1 cellular context compared by ENCODE assay signal in the genomic region with DNA sequence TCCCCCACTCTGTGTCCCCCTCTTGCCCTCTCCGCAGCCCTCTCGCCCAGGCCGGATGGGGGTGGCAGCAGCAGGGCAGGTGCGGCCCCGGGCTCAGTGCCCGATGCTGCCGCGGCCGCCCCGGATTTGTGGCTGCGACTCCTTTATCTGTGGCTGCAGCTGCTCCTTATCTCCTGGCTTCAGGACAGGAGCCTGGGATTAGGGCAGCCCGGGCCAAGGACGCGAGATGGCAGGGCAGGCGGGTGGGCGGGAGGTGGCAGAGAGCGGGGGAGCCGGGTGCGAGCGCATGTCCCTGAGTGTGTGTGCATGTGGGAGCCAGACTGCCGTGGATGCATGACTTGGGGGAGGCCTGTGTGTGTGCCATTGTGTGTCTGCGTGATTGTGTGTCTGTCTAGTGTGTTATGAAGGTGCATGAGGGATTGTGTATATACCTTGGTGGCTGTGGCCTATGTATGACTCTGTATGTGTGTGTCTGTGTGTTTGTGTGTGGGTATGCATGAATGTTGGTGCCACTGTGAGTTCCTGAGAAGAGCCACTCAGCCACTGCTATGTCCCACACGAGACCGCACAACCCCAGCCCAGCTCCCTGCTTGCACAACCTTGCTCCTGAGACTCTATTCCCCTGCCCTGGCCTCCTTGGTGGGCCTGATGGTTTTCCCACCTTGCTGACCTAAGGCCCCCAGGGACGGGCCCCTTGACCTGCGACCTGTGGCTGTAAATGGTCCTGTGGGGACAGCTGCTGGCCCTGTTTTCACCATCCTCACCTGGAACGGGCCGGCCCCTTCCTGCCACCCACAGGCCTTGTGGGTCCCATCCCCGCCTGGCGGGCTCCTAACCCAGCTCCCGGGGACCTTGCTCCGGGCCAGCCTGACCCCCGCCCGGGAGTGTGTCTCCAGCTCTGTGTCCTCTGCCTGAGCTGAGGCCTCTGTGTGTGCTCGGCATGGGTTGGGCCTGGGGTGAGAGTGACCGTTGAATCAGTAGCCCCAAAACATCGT.
A peak's percentile ranks its signal among the peaks of the same experiment; 100 is the strongest.
TF ChIP-seq lines count a peak whose summit lies in the region.

No MANE protein-coding gene starts in this region.

TF ChIP-seq in HepG2, 621 proteins besides CTCF, POLR2A, EP300 and RAD21 (continued from another document and continues in another):
- TF ChIP-seq, protein P1, sequence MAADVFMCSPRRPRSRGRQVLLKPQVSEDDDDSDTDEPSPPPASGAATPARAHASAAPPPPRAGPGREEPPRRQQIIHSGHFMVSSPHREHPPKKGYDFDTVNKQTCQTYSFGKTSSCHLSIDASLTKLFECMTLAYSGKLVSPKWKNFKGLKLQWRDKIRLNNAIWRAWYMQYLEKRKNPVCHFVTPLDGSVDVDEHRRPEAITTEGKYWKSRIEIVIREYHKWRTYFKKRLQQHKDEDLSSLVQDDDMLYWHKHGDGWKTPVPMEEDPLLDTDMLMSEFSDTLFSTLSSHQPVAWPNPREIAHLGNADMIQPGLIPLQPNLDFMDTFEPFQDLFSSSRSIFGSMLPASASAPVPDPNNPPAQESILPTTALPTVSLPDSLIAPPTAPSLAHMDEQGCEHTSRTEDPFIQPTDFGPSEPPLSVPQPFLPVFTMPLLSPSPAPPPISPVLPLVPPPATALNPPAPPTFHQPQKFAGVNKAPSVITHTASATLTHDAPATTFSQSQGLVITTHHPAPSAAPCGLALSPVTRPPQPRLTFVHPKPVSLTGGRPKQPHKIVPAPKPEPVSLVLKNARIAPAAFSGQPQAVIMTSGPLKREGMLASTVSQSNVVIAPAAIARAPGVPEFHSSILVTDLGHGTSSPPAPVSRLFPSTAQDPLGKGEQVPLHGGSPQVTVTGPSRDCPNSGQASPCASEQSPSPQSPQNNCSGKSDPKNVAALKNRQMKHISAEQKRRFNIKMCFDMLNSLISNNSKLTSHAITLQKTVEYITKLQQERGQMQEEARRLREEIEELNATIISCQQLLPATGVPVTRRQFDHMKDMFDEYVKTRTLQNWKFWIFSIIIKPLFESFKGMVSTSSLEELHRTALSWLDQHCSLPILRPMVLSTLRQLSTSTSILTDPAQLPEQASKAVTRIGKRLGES (CRISPR knock-in tag; IDR thresholded peaks at IDR 0.05; ENCODE audit: borderline replicate concordance), result no peak
- 0 out of 2 replicates have a peak, but pooled peaks have one; percentile 68 for TF ChIP-seq ZNF543 (CRISPR knock-in tag; IDR thresholded peaks at IDR 0.05)
- no peak for TF ChIP-seq CBFB (CRISPR knock-in tag; IDR thresholded peaks at IDR 0.05)
- TF ChIP-seq, protein P2, sequence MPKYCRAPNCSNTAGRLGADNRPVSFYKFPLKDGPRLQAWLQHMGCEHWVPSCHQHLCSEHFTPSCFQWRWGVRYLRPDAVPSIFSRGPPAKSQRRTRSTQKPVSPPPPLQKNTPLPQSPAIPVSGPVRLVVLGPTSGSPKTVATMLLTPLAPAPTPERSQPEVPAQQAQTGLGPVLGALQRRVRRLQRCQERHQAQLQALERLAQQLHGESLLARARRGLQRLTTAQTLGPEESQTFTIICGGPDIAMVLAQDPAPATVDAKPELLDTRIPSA (CRISPR knock-in tag; IDR thresholded peaks at IDR 0.05; ENCODE audit: borderline replicate concordance), result 0 out of 2 replicates have a peak, but pooled peaks have one; percentile 15
- TF ChIP-seq, protein P3, sequence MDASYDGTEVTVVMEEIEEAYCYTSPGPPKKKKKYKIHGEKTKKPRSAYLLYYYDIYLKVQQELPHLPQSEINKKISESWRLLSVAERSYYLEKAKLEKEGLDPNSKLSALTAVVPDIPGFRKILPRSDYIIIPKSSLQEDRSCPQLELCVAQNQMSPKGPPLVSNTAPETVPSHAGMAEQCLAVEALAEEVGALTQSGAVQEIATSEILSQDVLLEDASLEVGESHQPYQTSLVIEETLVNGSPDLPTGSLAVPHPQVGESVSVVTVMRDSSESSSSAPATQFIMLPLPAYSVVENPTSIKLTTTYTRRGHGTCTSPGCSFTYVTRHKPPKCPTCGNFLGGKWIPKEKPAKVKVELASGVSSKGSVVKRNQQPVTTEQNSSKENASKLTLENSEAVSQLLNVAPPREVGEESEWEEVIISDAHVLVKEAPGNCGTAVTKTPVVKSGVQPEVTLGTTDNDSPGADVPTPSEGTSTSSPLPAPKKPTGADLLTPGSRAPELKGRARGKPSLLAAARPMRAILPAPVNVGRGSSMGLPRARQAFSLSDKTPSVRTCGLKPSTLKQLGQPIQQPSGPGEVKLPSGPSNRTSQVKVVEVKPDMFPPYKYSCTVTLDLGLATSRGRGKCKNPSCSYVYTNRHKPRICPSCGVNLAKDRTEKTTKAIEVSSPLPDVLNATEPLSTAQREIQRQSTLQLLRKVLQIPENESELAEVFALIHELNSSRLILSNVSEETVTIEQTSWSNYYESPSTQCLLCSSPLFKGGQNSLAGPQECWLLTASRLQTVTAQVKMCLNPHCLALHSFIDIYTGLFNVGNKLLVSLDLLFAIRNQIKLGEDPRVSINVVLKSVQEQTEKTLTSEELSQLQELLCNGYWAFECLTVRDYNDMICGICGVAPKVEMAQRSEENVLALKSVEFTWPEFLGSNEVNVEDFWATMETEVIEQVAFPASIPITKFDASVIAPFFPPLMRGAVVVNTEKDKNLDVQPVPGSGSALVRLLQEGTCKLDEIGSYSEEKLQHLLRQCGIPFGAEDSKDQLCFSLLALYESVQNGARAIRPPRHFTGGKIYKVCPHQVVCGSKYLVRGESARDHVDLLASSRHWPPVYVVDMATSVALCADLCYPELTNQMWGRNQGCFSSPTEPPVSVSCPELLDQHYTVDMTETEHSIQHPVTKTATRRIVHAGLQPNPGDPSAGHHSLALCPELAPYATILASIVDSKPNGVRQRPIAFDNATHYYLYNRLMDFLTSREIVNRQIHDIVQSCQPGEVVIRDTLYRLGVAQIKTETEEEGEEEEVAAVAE (CRISPR knock-in tag; IDR thresholded peaks at IDR 0.05; ENCODE audit: borderline replicate concordance), result no peak
- no peak for TF ChIP-seq ZNF670 (CRISPR knock-in tag; IDR thresholded peaks at IDR 0.05; ENCODE audit: borderline replicate concordance)
- TF ChIP-seq ZNF614 (CRISPR knock-in tag; IDR thresholded peaks at IDR 0.05; ENCODE audit: borderline replicate concordance), result no peak
- TF ChIP-seq ZNF441 (CRISPR knock-in tag; IDR thresholded peaks at IDR 0.05; ENCODE audit: borderline replicate concordance), result no peak
- no peak for TF ChIP-seq FOXA3 (CRISPR knock-in tag; IDR thresholded peaks at IDR 0.05)
- no peak for TF ChIP-seq ZNF615 (CRISPR knock-in tag; IDR thresholded peaks at IDR 0.05; ENCODE audit: borderline replicate concordance)
- 0 out of 2 replicates have a peak, but pooled peaks have one; percentile 53 for TF ChIP-seq ZNF138 (CRISPR knock-in tag; IDR thresholded peaks at IDR 0.05; ENCODE audit: low read depth)
- TF ChIP-seq ZFP82 (CRISPR knock-in tag; IDR thresholded peaks at IDR 0.05; ENCODE audit: borderline replicate concordance), result no peak
- peak; percentile 59 for TF ChIP-seq MEF2D (CRISPR knock-in tag; IDR thresholded peaks at IDR 0.05)
- TF ChIP-seq, protein P4, sequence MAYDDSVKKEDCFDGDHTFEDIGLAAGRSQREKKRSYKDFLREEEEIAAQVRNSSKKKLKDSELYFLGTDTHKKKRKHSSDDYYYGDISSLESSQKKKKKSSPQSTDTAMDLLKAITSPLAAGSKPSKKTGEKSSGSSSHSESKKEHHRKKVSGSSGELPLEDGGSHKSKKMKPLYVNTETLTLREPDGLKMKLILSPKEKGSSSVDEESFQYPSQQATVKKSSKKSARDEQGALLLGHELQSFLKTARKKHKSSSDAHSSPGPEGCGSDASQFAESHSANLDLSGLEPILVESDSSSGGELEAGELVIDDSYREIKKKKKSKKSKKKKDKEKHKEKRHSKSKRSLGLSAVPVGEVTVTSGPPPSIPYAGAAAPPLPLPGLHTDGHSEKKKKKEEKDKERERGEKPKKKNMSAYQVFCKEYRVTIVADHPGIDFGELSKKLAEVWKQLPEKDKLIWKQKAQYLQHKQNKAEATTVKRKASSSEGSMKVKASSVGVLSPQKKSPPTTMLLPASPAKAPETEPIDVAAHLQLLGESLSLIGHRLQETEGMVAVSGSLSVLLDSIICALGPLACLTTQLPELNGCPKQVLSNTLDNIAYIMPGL (CRISPR knock-in tag; IDR thresholded peaks at IDR 0.05; ENCODE audit: borderline replicate concordance in 1 of 2, low read depth in 1 of 2), result peak in 1 of 2 experiments; percentile 45; a peak in 1 of 4 replicates
- no peak for TF ChIP-seq ZNF17 (CRISPR knock-in tag; IDR thresholded peaks at IDR 0.05)
- no peak for TF ChIP-seq HOXA5 (CRISPR knock-in tag; IDR thresholded peaks at IDR 0.05)
- TF ChIP-seq, protein P5, sequence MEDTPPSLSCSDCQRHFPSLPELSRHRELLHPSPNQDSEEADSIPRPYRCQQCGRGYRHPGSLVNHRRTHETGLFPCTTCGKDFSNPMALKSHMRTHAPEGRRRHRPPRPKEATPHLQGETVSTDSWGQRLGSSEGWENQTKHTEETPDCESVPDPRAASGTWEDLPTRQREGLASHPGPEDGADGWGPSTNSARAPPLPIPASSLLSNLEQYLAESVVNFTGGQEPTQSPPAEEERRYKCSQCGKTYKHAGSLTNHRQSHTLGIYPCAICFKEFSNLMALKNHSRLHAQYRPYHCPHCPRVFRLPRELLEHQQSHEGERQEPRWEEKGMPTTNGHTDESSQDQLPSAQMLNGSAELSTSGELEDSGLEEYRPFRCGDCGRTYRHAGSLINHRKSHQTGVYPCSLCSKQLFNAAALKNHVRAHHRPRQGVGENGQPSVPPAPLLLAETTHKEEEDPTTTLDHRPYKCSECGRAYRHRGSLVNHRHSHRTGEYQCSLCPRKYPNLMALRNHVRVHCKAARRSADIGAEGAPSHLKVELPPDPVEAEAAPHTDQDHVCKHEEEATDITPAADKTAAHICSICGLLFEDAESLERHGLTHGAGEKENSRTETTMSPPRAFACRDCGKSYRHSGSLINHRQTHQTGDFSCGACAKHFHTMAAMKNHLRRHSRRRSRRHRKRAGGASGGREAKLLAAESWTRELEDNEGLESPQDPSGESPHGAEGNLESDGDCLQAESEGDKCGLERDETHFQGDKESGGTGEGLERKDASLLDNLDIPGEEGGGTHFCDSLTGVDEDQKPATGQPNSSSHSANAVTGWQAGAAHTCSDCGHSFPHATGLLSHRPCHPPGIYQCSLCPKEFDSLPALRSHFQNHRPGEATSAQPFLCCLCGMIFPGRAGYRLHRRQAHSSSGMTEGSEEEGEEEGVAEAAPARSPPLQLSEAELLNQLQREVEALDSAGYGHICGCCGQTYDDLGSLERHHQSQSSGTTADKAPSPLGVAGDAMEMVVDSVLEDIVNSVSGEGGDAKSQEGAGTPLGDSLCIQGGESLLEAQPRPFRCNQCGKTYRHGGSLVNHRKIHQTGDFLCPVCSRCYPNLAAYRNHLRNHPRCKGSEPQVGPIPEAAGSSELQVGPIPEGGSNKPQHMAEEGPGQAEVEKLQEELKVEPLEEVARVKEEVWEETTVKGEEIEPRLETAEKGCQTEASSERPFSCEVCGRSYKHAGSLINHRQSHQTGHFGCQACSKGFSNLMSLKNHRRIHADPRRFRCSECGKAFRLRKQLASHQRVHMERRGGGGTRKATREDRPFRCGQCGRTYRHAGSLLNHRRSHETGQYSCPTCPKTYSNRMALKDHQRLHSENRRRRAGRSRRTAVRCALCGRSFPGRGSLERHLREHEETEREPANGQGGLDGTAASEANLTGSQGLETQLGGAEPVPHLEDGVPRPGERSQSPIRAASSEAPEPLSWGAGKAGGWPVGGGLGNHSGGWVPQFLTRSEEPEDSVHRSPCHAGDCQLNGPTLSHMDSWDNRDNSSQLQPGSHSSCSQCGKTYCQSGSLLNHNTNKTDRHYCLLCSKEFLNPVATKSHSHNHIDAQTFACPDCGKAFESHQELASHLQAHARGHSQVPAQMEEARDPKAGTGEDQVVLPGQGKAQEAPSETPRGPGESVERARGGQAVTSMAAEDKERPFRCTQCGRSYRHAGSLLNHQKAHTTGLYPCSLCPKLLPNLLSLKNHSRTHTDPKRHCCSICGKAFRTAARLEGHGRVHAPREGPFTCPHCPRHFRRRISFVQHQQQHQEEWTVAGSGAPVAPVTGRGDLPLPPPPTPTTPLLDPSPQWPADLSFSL (CRISPR knock-in tag; IDR thresholded peaks at IDR 0.05), result peak; percentile 96
- TF ChIP-seq ZFX (CRISPR knock-in tag; IDR thresholded peaks at IDR 0.05; ENCODE audit: low read depth), result peak; percentile 57; the same call in 1 of the 2 replicates
- TF ChIP-seq, protein P6, sequence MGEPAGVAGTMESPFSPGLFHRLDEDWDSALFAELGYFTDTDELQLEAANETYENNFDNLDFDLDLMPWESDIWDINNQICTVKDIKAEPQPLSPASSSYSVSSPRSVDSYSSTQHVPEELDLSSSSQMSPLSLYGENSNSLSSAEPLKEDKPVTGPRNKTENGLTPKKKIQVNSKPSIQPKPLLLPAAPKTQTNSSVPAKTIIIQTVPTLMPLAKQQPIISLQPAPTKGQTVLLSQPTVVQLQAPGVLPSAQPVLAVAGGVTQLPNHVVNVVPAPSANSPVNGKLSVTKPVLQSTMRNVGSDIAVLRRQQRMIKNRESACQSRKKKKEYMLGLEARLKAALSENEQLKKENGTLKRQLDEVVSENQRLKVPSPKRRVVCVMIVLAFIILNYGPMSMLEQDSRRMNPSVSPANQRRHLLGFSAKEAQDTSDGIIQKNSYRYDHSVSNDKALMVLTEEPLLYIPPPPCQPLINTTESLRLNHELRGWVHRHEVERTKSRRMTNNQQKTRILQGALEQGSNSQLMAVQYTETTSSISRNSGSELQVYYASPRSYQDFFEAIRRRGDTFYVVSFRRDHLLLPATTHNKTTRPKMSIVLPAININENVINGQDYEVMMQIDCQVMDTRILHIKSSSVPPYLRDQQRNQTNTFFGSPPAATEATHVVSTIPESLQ (CRISPR knock-in tag; conservative IDR thresholded peaks at IDR 0.05), result no peak
- TF ChIP-seq ZNF331 (CRISPR knock-in tag; IDR thresholded peaks at IDR 0.05), result peak; percentile 25; the same call in 1 of the 2 replicates
- no peak for TF ChIP-seq PHF5A (CRISPR knock-in tag; IDR thresholded peaks at IDR 0.05; ENCODE audit: low read depth, unreplicated experiment)
- TF ChIP-seq SOX5 (CRISPR knock-in tag; IDR thresholded peaks at IDR 0.05; ENCODE audit: borderline replicate concordance), result no peak
- peak; percentile 67; the same call in 1 of the 2 replicates for TF ChIP-seq EEA1 (CRISPR knock-in tag; IDR thresholded peaks at IDR 0.05; ENCODE audit: borderline replicate concordance)
- no peak for TF ChIP-seq ZNF556 (CRISPR knock-in tag; IDR thresholded peaks at IDR 0.05; ENCODE audit: borderline replicate concordance)
- TF ChIP-seq ZNF891 (CRISPR knock-in tag; IDR thresholded peaks at IDR 0.05), result no peak
- no peak for TF ChIP-seq ZNF572 (CRISPR knock-in tag; IDR thresholded peaks at IDR 0.05)
- peak; percentile 59; the same call in 1 of the 2 replicates for TF ChIP-seq RXRB (CRISPR knock-in tag; IDR thresholded peaks at IDR 0.05; ENCODE audit: borderline replicate concordance)
- TF ChIP-seq, protein P7, sequence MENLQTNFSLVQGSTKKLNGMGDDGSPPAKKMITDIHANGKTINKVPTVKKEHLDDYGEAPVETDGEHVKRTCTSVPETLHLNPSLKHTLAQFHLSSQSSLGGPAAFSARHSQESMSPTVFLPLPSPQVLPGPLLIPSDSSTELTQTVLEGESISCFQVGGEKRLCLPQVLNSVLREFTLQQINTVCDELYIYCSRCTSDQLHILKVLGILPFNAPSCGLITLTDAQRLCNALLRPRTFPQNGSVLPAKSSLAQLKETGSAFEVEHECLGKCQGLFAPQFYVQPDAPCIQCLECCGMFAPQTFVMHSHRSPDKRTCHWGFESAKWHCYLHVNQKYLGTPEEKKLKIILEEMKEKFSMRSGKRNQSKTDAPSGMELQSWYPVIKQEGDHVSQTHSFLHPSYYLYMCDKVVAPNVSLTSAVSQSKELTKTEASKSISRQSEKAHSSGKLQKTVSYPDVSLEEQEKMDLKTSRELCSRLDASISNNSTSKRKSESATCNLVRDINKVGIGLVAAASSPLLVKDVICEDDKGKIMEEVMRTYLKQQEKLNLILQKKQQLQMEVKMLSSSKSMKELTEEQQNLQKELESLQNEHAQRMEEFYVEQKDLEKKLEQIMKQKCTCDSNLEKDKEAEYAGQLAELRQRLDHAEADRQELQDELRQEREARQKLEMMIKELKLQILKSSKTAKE (CRISPR knock-in tag; IDR thresholded peaks at IDR 0.05; ENCODE audit: borderline replicate concordance), result peak; percentile 62; the same call in 1 of the 2 replicates
- 0 out of 2 replicates have a peak, but pooled peaks have one; percentile 66 for TF ChIP-seq ZSCAN31 (CRISPR knock-in tag; IDR thresholded peaks at IDR 0.05; ENCODE audit: low read depth)
- TF ChIP-seq ZNF7 (CRISPR knock-in tag; IDR thresholded peaks at IDR 0.05), result no peak
